Comparison of ENCODE assay signal across 1 cellular context in the genomic region with DNA sequence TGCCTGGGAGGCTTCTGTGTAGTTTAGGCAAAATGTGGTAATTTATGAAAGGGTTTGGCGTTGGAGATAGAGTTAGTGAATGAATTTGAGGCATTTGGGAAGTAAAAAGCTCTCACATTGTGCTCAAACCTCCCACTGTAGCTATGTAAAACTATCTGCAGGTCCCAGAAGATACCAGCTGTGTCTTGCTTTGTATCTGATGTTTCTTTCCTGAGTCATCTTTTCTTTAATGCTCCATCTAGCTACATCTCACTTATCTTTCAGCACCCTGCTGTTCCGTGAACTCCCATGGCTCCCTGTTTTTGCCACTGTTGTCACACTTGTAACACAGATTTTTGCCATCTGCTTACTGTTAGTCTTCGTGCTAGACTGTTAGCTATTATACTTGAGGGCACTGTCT.
TF ChIP-seq lines count a peak whose summit lies in the region.

No MANE protein-coding gene starts in this region.

TF ChIP-seq in HepG2, 621 proteins besides CTCF, POLR2A, EP300 and RAD21 (continued from another document):
- TF ChIP-seq ZBTB20 (CRISPR knock-in tag; IDR thresholded peaks at IDR 0.05; ENCODE audit: borderline replicate concordance, low read depth) (no peak), ZNF235 (CRISPR knock-in tag; IDR thresholded peaks at IDR 0.05; ENCODE audit: borderline replicate concordance) (no peak)
- TF ChIP-seq, protein P1, sequence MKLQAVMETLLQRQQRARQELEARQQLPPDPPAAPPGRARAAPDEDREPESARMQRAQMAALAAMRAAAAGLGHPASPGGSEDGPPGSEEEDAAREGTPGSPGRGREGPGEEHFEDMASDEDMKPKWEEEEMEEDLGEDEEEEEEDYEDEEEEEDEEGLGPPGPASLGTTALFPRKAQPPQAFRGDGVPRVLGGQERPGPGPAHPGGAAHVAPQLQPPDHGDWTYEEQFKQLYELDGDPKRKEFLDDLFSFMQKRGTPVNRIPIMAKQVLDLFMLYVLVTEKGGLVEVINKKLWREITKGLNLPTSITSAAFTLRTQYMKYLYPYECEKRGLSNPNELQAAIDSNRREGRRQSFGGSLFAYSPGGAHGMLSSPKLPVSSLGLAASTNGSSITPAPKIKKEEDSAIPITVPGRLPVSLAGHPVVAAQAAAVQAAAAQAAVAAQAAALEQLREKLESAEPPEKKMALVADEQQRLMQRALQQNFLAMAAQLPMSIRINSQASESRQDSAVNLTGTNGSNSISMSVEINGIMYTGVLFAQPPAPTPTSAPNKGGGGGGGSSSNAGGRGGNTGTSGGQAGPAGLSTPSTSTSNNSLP (IDR thresholded peaks at IDR 0.05; ENCODE audit: low read depth, low read length) = no peak
